In the genomic region with DNA sequence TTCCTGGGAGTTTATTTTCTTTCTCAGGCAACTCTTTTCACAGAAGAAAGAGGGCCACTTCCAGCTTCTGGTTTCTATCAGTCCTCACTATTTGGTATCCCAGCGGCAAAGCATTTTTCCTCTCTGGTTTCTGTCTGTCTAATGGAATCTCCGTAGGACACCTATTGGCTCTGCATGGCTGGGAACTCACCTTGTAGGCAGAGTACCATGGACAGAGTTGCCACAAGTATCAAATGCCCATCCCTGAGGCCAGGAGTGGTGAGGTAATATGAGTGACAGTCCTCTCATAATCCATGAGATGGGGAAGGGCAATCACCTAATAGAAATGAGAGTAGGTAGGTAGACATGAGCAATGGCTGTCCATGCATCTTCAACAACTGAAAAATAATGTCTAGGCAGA, we compare ENCODE assay signal across 8 cellular contexts.
"Had no signal": no experiment of that assay in that cellular context is flagged by ENCODE, and none has a peak within 500 bp of the region (broad histone marks: within the 10 kb centered on the region; RNA-seq: fewer than 3 reads in every experiment).

No MANE protein-coding gene starts in this region.

- H3K27ac Mint-ChIP-seq: H9, HFFc6 had no signal

- DNase-seq: GM23248, GOT3, H7, H9, HCEC 1CT, HFFc6 had no signal

- H3K4me3 Mint-ChIP-seq: H9, HFFc6 had no signal

- H3K9me3 Mint-ChIP-seq: H9 had no signal

- H2AFZ ChIP-seq: GM23248 had no signal

- H3K4me3 ChIP-seq: GM23248, HAP-1 had no signal

- H3K27ac ChIP-seq: GM23248 had no signal

- H3K36me3 ChIP-seq: HAP-1 had no signal

- ATAC-seq: HCT116 had no signal

- H3K9me3 ChIP-seq: HAP-1 had no signal

- H3K4me1 ChIP-seq: HAP-1 had no signal
